ENCODE assay signal across 15 cellular contexts in genomic region chr19:14107581-14108461, GRCh38. TPM values are rescaled to one million over a fixed set of nuclear protein-coding genes. Genes with fewer than 3 reads are reported as not detected.
DNase-seq lines count a peak whose midpoint lies in the region; ATAC-seq, FAIRE-seq and TF ChIP-seq lines count a peak whose summit lies in the region.
"Had no signal": no experiment of that assay in that cellular context is flagged by ENCODE, and none has a peak within 500 bp of the region (broad histone marks: within the 10 kb centered on the region; RNA-seq: fewer than 3 reads in every experiment).

No MANE protein-coding gene starts in this region.

- H3K4me1 ChIP-seq in GM23338 (ENCODE audit: insufficient read depth) (peaks cover 15% of the 10 kb centered on the region), prostate gland (replicated peaks) (peaks cover 4% of the 10 kb centered on the region), small intestine (ENCODE audit: control insufficient read depth in 2 of 2, insufficient read depth in 1 of 2, low read depth in 1 of 2, low read length in 1 of 2) (peaks cover 0 to 2% of the 10 kb centered on the region in 2 donors)

- H3K27me3 Mint-ChIP-seq in GM23338 (ENCODE audit: insufficient read depth, low read depth, poor library complexity) = peaks cover 4% of the 10 kb centered on the region
- H3K27me3 Mint-ChIP-seq: activated CD4-positive, alpha-beta T cell treated with anti-CD3 and anti-CD28 coated beads, Interleukin-2, amount 10 ng/mL, durations not matched to agents 24 days and 14 days; stimulated activated memory B cell treated with anti-CD40 and anti-IgM and Interleukin-4, amounts not matched to agents 10 μg/mL and 1 μg/mL and 100 μg/mL, for 72 hours had no signal

- H3K4me3 ChIP-seq in GM23338 (no peak overlapping the region), astrocyte of the spinal cord (ENCODE audit: low read depth, low read length) (no peak overlapping the region), prostate gland (no peak overlapping the region), small intestine (ENCODE audit: low read depth in 1 of 2, low read length in 2 of 2) (no peak overlapping the region)
- H3K4me3 ChIP-seq: left lung had no signal

- no peaks in the 10 kb centered on the region for H3K9me3 Mint-ChIP-seq in GM23338
- H3K9me3 Mint-ChIP-seq: activated CD4-positive, alpha-beta T cell treated with anti-CD3 and anti-CD28 coated beads, Interleukin-2, amount 10 ng/mL, durations not matched to agents 24 days and 14 days; activated T-helper 2 cell treated with anti-CD3 and anti-CD28 coated beads, Interferon-gamma antibody, Interleukin-2, Interleukin-4, amounts not matched to agents 10 μg/mL and 5 μg/mL and 100 μg/mL, durations not matched to agents 14 hours and 24 hours and 36 hours; stimulated activated memory B cell treated with anti-CD40 and anti-IgM and Interleukin-4, amounts not matched to agents 10 μg/mL and 1 μg/mL and 100 μg/mL, for 72 hours had no signal

- in situ Hi-C loops in astrocyte of the spinal cord (cut with HindIII; ENCODE audit: low sequenced_read_pairs) = no loop called here

- H3K27me3 ChIP-seq in GM23338 (ENCODE audit: insufficient read depth) = no peaks in the 10 kb centered on the region
- no peaks in the 10 kb centered on the region for H3K27me3 ChIP-seq in prostate gland (replicated peaks; ENCODE audit: insufficient read depth)
- no peaks in the 10 kb centered on the region for H3K27me3 ChIP-seq in small intestine (ENCODE audit: control insufficient read depth in 2 of 2, insufficient read depth in 2 of 2, low read length in 2 of 2)
- H3K27me3 ChIP-seq: left lung had no signal

- no peaks in the 10 kb centered on the region; the same call in 2 of the 3 replicates for H3K36me3 Mint-ChIP-seq in GM23338 (ENCODE audit: low read depth)

- no peak for TF ChIP-seq POLR2A in prostate gland (IDR thresholded peaks at IDR 0.05)

- H4K20me1 ChIP-seq in GM23338 (replicated peaks; ENCODE audit: insufficient read depth) = no peaks in the 10 kb centered on the region; the same call in 1 of the 2 replicates

- peaks cover 4% of the 10 kb centered on the region; the same call in 1 of the 2 replicates for H3F3A ChIP-seq in GM23338 (replicated peaks; ENCODE audit: low read depth)

- WGBS in prostate gland = 60% methylated on average over 23 of the region's 23 CpGs
- WGBS in small intestine, 3 donors = 84 to 88% (median 86%) methylated on average over 23 of the region's 23 CpGs

- H3K27ac Mint-ChIP-seq in GM23338 = no peak overlapping the region; the same call in 1 of the 2 replicates
- H3K27ac Mint-ChIP-seq: activated CD4-positive, alpha-beta T cell treated with anti-CD3 and anti-CD28 coated beads, Interleukin-2, amount 10 ng/mL, durations not matched to agents 24 days and 14 days; activated T-helper 2 cell treated with anti-CD3 and anti-CD28 coated beads, Interferon-gamma antibody, Interleukin-2, Interleukin-4, amounts not matched to agents 10 μg/mL and 5 μg/mL and 100 μg/mL, durations not matched to agents 14 hours and 24 hours and 36 hours; stimulated activated memory B cell treated with anti-CD40 and anti-IgM and Interleukin-4, amounts not matched to agents 10 μg/mL and 1 μg/mL and 100 μg/mL, for 72 hours had no signal

- H2AFZ ChIP-seq in GM23338 = no peak overlapping the region

- H3K79me2 ChIP-seq in GM23338 (replicated peaks; ENCODE audit: insufficient read depth) = no peaks in the 10 kb centered on the region

- ATAC-seq in GM23338 = no peak
- no peak for ATAC-seq in GM21528 (IDR thresholded peaks at IDR 0.05; ENCODE audit: low FRiP score, unreplicated experiment)
- ATAC-seq in HG03460 (IDR thresholded peaks at IDR 0.05; ENCODE audit: unreplicated experiment) = no peak
- ATAC-seq: left lung had no signal

- H3K27ac ChIP-seq in GM23338 (ENCODE audit: low read depth) (0 out of 2 replicates have a peak overlapping the region, but pooled peaks have one; percentile 26), prostate gland (peak overlapping the region; percentile 24 to 47), small intestine (ENCODE audit: low read depth in 1 of 2, low read length in 1 of 2) (peak overlapping the region in 1 of 2 donors; percentile 3)
- H3K27ac ChIP-seq: left lung had no signal

- peaks cover 13% of the 10 kb centered on the region for H3K4me1 Mint-ChIP-seq in GM23338
- H3K4me1 Mint-ChIP-seq: stimulated activated memory B cell treated with anti-CD40 and anti-IgM and Interleukin-4, amounts not matched to agents 10 μg/mL and 1 μg/mL and 100 μg/mL, for 72 hours had no signal

- no peak overlapping the region for H3K4me2 ChIP-seq in GM23338

- DNase-seq in GM23338 (ENCODE audit: low spot score) = no peak
- peak; percentile 51 for DNase-seq in astrocyte of the spinal cord (ENCODE audit: low read depth, low spot score)
- DNase-seq in cardiac septum (ENCODE audit: low spot score) = peak; percentile 87
- no peak for DNase-seq in prostate gland (ENCODE audit: low spot score)
- DNase-seq in small intestine = no peak
- DNase-seq in stimulated activated CD4-positive, alpha-beta T cell treated with anti-CD3 and anti-CD28 coated beads, Interleukin-1b, Interleukin-23, amount 100 ng/mL, for 48 hours = no peak
- DNase-seq: activated CD4-positive, alpha-beta T cell treated with anti-CD3 and anti-CD28 coated beads, Interleukin-2, amount 10 ng/mL, durations not matched to agents 24 days and 14 days; KBM-7; left lung; T-helper 1 cell had no signal

- H3K9me3 ChIP-seq in prostate gland (no peaks in the 10 kb centered on the region), small intestine (ENCODE audit: control insufficient read depth, low read depth) (no peaks in the 10 kb centered on the region)
- H3K9me3 ChIP-seq: left lung had no signal

- no peaks in the 10 kb centered on the region for H3K36me3 ChIP-seq in GM23338 (ENCODE audit: insufficient read depth)
- H3K36me3 ChIP-seq in prostate gland = peaks cover 0 to 11% of the 10 kb centered on the region in 2 donors
- peaks cover 0 to 13% of the 10 kb centered on the region in 2 donors for H3K36me3 ChIP-seq in small intestine (ENCODE audit: control insufficient read depth in 2 of 2, insufficient read depth in 2 of 2, low read length in 2 of 2)

- no peak for FAIRE-seq in small intestine (lab: Jason Lieb, UNC)
- FAIRE-seq: colon had no signal

- no peak overlapping the region for H3K4me3 Mint-ChIP-seq in GM23338
- H3K4me3 Mint-ChIP-seq: activated CD4-positive, alpha-beta T cell treated with anti-CD3 and anti-CD28 coated beads, Interleukin-2, amount 10 ng/mL, durations not matched to agents 24 days and 14 days; stimulated activated memory B cell treated with anti-CD40 and anti-IgM and Interleukin-4, amounts not matched to agents 10 μg/mL and 1 μg/mL and 100 μg/mL, for 72 hours had no signal

- no peaks in the 10 kb centered on the region for H3K9me2 ChIP-seq in GM23338 (ENCODE audit: insufficient read depth)

- intact Hi-C loops in cardiac septum (cut with DNase I) (no loop called here), prostate gland (cut with DNase I) (no loop called here)

- TF ChIP-seq CTCF in GM23338 (conservative IDR thresholded peaks at IDR 0.05; ENCODE audit: low read depth in 2 of 2) (no peak), astrocyte of the spinal cord (IDR thresholded peaks at IDR 0.05; ENCODE audit: low read depth, low read length) (no peak), prostate gland (IDR thresholded peaks at IDR 0.05) (no peak)

TF ChIP-seq in GM23338, 12 proteins besides CTCF, POLR2A, EP300 and RAD21:
- TF ChIP-seq STAT1 (IDR thresholded peaks at IDR 0.05; ENCODE audit: unreplicated experiment) (no peak), NANOG (IDR thresholded peaks at IDR 0.05; ENCODE audit: borderline replicate concordance) (no peak), JUNB (IDR thresholded peaks at IDR 0.05; ENCODE audit: unreplicated experiment) (no peak), EZH2phosphoT487 (IDR thresholded peaks at IDR 0.05; ENCODE audit: unreplicated experiment) (no peak)

RNA-seq across cellular contexts. Expression of gene PRKACA, which starts 9.7 kb away (rescaled TPM):
- 25.7 and 31.3 TPM in 2 replicates for total RNA-seq in GM23338 (2014; rRNA removed; shearing (Covaris generic))
- polyA plus RNA-seq in GM23338 (2016; fragmentation: Nextera tagmentation; extraction: Ambion mirVana) (12.3 and 13.0 TPM in 2 replicates), small intestine (10 to 100 TPM; 34.7 to 51.3 (median 37.0) TPM)
- total RNA-seq in cardiac septum (487 TPM), prostate gland (100 to 1,000 TPM in 1 of 2 donors, 10 to 100 TPM in 1; 34.8 to 106 TPM)

RNA-seq across cellular contexts. Expression of gene SAMD1, which starts 17.3 kb away (rescaled TPM):
- 67.1 and 69.0 TPM in 2 replicates for total RNA-seq in GM23338 (2014; rRNA removed; shearing (Covaris generic))
- polyA plus RNA-seq in GM23338 (2016; fragmentation: Nextera tagmentation; extraction: Ambion mirVana) (32.2 and 38.1 TPM in 2 replicates), small intestine (10 to 100 TPM; 19.7 to 45.4 (median 29.2) TPM)
- total RNA-seq in cardiac septum (41.8 TPM), prostate gland (10 to 100 TPM; 25.4 to 48.2 TPM)

RNA-seq across cellular contexts. Expression of gene C19orf67, which starts 22.2 kb away (rescaled TPM):
- total RNA-seq in GM23338 (2014; rRNA removed; shearing (Covaris generic)) = not detected in 2 replicates
- 0.40 TPM in 1 of 2 replicates, not detected in the other for polyA plus RNA-seq in GM23338 (2016; fragmentation: Nextera tagmentation; extraction: Ambion mirVana)
- total RNA-seq in cardiac septum = not detected
- total RNA-seq in prostate gland = under 1 TPM in 1 of 2 donors, not detected in 1; 0.97 TPM
- not detected for polyA plus RNA-seq in small intestine
- total RNA-seq: left lung had no signal

RNA-seq across cellular contexts. Expression of gene ASF1B, which starts 28.6 kb away (rescaled TPM):
- total RNA-seq in GM23338 (2014; rRNA removed; shearing (Covaris generic)) = 33.3 and 37.1 TPM in 2 replicates
- polyA plus RNA-seq in GM23338 (2016; fragmentation: Nextera tagmentation; extraction: Ambion mirVana) (33.8 and 36.9 TPM in 2 replicates), small intestine (10 to 100 TPM in 1 of 3 donors, 1 to 10 TPM in 2; 3.1 to 26.2 (median 5.1) TPM)
- total RNA-seq in cardiac septum (0.70 TPM), prostate gland (10 to 100 TPM in 1 of 2 donors, 1 to 10 TPM in 1; 5.1 to 19.7 TPM)

RNA-seq across cellular contexts. Expression of gene MISP3, which starts 35.2 kb away (rescaled TPM):
- total RNA-seq in GM23338 (2014; rRNA removed; shearing (Covaris generic)) = 1.9 and 7.8 TPM in 2 replicates
- polyA plus RNA-seq in GM23338 (2016; fragmentation: Nextera tagmentation; extraction: Ambion mirVana) (2.4 and 2.7 TPM in 2 replicates), small intestine (10 to 100 TPM; 13.8 to 60.4 (median 31.9) TPM)
- total RNA-seq in cardiac septum (7.9 TPM), prostate gland (10 to 100 TPM; 12.4 to 17.2 TPM)

Comparison
In these comparisons a context has a peak if more than half of its experiments do, and no peak if none do; other contexts are left out.
1. DNase-seq: peak in astrocyte of the spinal cord (single experiment) and cardiac septum (single experiment); none in GM23338 (single experiment), prostate gland (single experiment), small intestine (single experiment) and stimulated activated CD4-positive, alpha-beta T cell treated with anti-CD3 and anti-CD28 coated beads, Interleukin-1b, Interleukin-23, amount 100 ng/mL, for 48 hours (single experiment).